Comparison of ENCODE assay signal across 12 cellular contexts in genomic region chr17:45128331-45128730, GRCh38. TPM values are rescaled to one million over a fixed set of nuclear protein-coding genes. Genes with fewer than 3 reads are reported as not detected.
DNase-seq lines count a peak whose midpoint lies in the region; ATAC-seq and TF ChIP-seq lines count a peak whose summit lies in the region.
"Had no signal": no experiment of that assay in that cellular context is flagged by ENCODE, and none has a peak within 500 bp of the region (broad histone marks: within the 10 kb centered on the region; RNA-seq: fewer than 3 reads in every experiment).

No MANE protein-coding gene starts in this region.

- peaks cover 58% of the 10 kb centered on the region for H3K4me1 ChIP-seq in Panc1 (ENCODE audit: control insufficient read depth, insufficient read depth, low read length)
- H3K4me1 ChIP-seq in endodermal cell (ENCODE audit: control insufficient read depth, insufficient read depth, low read length): peaks cover 11% of the 10 kb centered on the region
- peaks cover 76% of the 10 kb centered on the region for H3K4me1 ChIP-seq in mucosa of stomach (ENCODE audit: control insufficient read depth, insufficient read depth, low read length)
- H3K4me1 ChIP-seq in thyroid gland: peaks cover 19 to 47% of the 10 kb centered on the region in 2 donors

- H3K4me3 ChIP-seq in Panc1 (ENCODE audit: low read depth in 2 of 2, low read length in 2 of 2) (0 out of 4 replicates have a peak overlapping the region, but pooled peaks of 1 of the 2 experiments have one; percentile 18), endodermal cell (ENCODE audit: low read length) (no peak overlapping the region), mucosa of stomach (ENCODE audit: low read length) (peak overlapping the region; percentile 9), thyroid gland (replicated peaks in 1 of 3) (no peak overlapping the region)

- no TSS peak for BruUV-seq in Panc1 (replicated peaks; lab: Mats Ljungman, UMichigan)

- H3K27me3 Mint-ChIP-seq in endodermal cell (ENCODE audit: insufficient read depth): no peaks in the 10 kb centered on the region

- peak overlapping the region; percentile 42 for H3K9ac ChIP-seq in endodermal cell (ENCODE audit: extremely low read depth, low read length, poor library complexity, severe bottlenecking)
- H3K9ac ChIP-seq in mucosa of stomach (ENCODE audit: low read length): peak overlapping the region; percentile 67

- in situ Hi-C loops in Panc1 (cut with HindIII; ENCODE audit: low pct_unique_long_range_greater_than_20kb, low sequenced_read_pairs): no loop called here

- intact Hi-C loops in Panc1 (cut with micrococcal nuclease; ENCODE audit: unreplicated experiment): no loop called here
- intact Hi-C loops in thyroid gland (cut with DNase I): no loop called here

- WGBS in endodermal cell (ENCODE audit: insufficient coverage in 1 of 2, insufficient read length in 1 of 2), 2 experiments: 98% methylated on average over 4 of the region's 5 CpGs; no CpG with 5 or more reads in 1 of the 2 experiments
- 85 to 90% methylated on average over 4 to 5 of the region's 5 CpGs for WGBS in thyroid gland, 2 donors

- CTCF ChIA-PET in Panc1 (lab: Charles Lee): no interaction called here

- H3K27ac Mint-ChIP-seq in endodermal cell: peak overlapping the region; percentile 91

- H3K9me3 ChIP-seq in Panc1 (ENCODE audit: control insufficient read depth, insufficient read depth, low read depth, low read length) (no peaks in the 10 kb centered on the region), endodermal cell (ENCODE audit: control insufficient read depth, low read length) (no peaks in the 10 kb centered on the region), mucosa of stomach (ENCODE audit: control insufficient read depth, low read length) (no peaks in the 10 kb centered on the region), thyroid gland (no peaks in the 10 kb centered on the region)

- no peak overlapping the region for H3K4me3 Mint-ChIP-seq in endodermal cell

- H3K36me3 ChIP-seq in Panc1 (ENCODE audit: control insufficient read depth, insufficient read depth, low read length) (no peaks in the 10 kb centered on the region; the same call in 1 of the 2 replicates), endodermal cell (ENCODE audit: control insufficient read depth, insufficient read depth, low read length) (no peaks in the 10 kb centered on the region), mucosa of stomach (ENCODE audit: control insufficient read depth, insufficient read depth, low read length) (no peaks in the 10 kb centered on the region), thyroid gland (no peaks in the 10 kb centered on the region)

- H3K36me3 Mint-ChIP-seq in endodermal cell (ENCODE audit: low read depth): peaks cover 2% of the 10 kb centered on the region

- H3K27ac ChIP-seq in Panc1 (ENCODE audit: low read length) (peak overlapping the region; percentile 83), endodermal cell (ENCODE audit: low read depth, low read length) (no peak overlapping the region), thyroid gland (peak overlapping the region in 2 of 3 donors; percentile 27 to 59)
- H3K27ac ChIP-seq: C4-2B had no signal

- TF ChIP-seq CTCF in Panc1 (IDR thresholded peaks at IDR 0.05): no peak
- TF ChIP-seq CTCF in endodermal cell (conservative IDR thresholded peaks at IDR 0.05): no peak
- TF ChIP-seq CTCF in thyroid gland (IDR thresholded peaks at IDR 0.05): no peak

- H3K27me3 ChIP-seq in Panc1 (ENCODE audit: control insufficient read depth, insufficient read depth, low read length): no peaks in the 10 kb centered on the region
- H3K27me3 ChIP-seq in endodermal cell (ENCODE audit: control insufficient read depth, insufficient read depth, low read length, poor library complexity, severe bottlenecking): no peaks in the 10 kb centered on the region
- H3K27me3 ChIP-seq in mucosa of stomach (ENCODE audit: control insufficient read depth, insufficient read depth, low read length): no peaks in the 10 kb centered on the region
- no peaks in the 10 kb centered on the region for H3K27me3 ChIP-seq in thyroid gland

- peaks cover 20% of the 10 kb centered on the region for H3K4me1 Mint-ChIP-seq in endodermal cell

- POLR2A ChIA-PET in Panc1 (lab: Charles Lee): no interaction called here

- H3K9me3 Mint-ChIP-seq in endodermal cell: no peaks in the 10 kb centered on the region

- TF ChIP-seq POLR2A in thyroid gland (IDR thresholded peaks at IDR 0.05): no peak

- no peak for ATAC-seq in Panc1
- no peak for ATAC-seq in HG03342 (IDR thresholded peaks at IDR 0.05; ENCODE audit: unreplicated experiment)
- no peak for ATAC-seq in HG03095 (IDR thresholded peaks at IDR 0.05; ENCODE audit: unreplicated experiment)

- DNase-seq in Panc1 (ENCODE audit: low read depth, low spot score) (no peak), endodermal cell (no peak), thyroid gland (no peak), C1 segment of cervical spinal cord (lab: John Stamatoyannopoulos, UW) (no peak), HPDE6-E6E7 (ENCODE audit: extremely low spot score) (no peak)
- DNase-seq: activated CD8-positive, alpha-beta memory T cell treated with anti-CD3 and anti-CD28 coated beads, Interleukin-2, amount 50 U/mL, for 4 hours; hypothalamus; stimulated activated CD8-positive, alpha-beta memory T cell treated with anti-CD3 and anti-CD28 coated beads, Interleukin-4, amount 100 ng/mL, for 48 hours had no signal

RNA-seq across cellular contexts. Expression of gene PLCD3, which starts 4.0 kb away (rescaled TPM):
- 125 TPM for total RNA-seq in Panc1 (2021; ENCODE audit: unreplicated experiment)
- polyA plus RNA-seq in Panc1 (2012; ENCODE audit: insufficient read length): 158 TPM
- 10 to 100 TPM; 34.8 to 42.9 TPM for total RNA-seq in endodermal cell
- polyA plus RNA-seq in endodermal cell (2013, experiment 1 of 2): 16.1 TPM
- polyA plus RNA-seq in endodermal cell (2013, experiment 2 of 2): 20.9 TPM
- total RNA-seq in thyroid gland: 10 to 100 TPM in 3 of 4 donors, 1 to 10 TPM in 1; 8.6 to 24.8 (median 16.9) TPM

RNA-seq across cellular contexts. Expression of gene ACBD4, which starts 7.2 kb away (rescaled TPM):
- total RNA-seq in Panc1 (2021; ENCODE audit: unreplicated experiment) (7.7 TPM), endodermal cell (10 to 100 TPM; 17.4 to 19.5 TPM), thyroid gland (10 to 100 TPM; 16.7 to 20.4 (median 17.7) TPM)
- polyA plus RNA-seq in Panc1 (2012; ENCODE audit: insufficient read length): 10.3 TPM
- polyA plus RNA-seq in endodermal cell (2013, experiment 1 of 2): 6.8 TPM
- polyA plus RNA-seq in endodermal cell (2013, experiment 2 of 2): 6.0 TPM

RNA-seq across cellular contexts. Expression of gene HEXIM1, which starts 19.9 kb away (rescaled TPM):
- total RNA-seq in Panc1 (2021; ENCODE audit: unreplicated experiment) (59.1 TPM), endodermal cell (10 to 100 TPM; 37.0 to 39.2 TPM), thyroid gland (10 to 100 TPM; 15.6 to 33.5 (median 18.4) TPM)
- 80.0 TPM for polyA plus RNA-seq in Panc1 (2012; ENCODE audit: insufficient read length)
- 20.1 TPM for polyA plus RNA-seq in endodermal cell (2013, experiment 1 of 2)
- polyA plus RNA-seq in endodermal cell (2013, experiment 2 of 2): 19.4 TPM

RNA-seq across cellular contexts. Expression of gene HEXIM2, which starts 33.3 kb away (rescaled TPM):
- total RNA-seq in Panc1 (2021; ENCODE audit: unreplicated experiment) (4.5 TPM), endodermal cell (10 to 100 TPM; 12.9 to 13.1 TPM), thyroid gland (10 to 100 TPM in 2 of 4 donors, 1 to 10 TPM in 2; 3.9 to 16.3 (median 10.0) TPM)
- polyA plus RNA-seq in Panc1 (2012; ENCODE audit: insufficient read length): 10.5 TPM
- 8.6 TPM for polyA plus RNA-seq in endodermal cell (2013, experiment 1 of 2)
- polyA plus RNA-seq in endodermal cell (2013, experiment 2 of 2): 7.7 TPM
